In the genomic region with DNA sequence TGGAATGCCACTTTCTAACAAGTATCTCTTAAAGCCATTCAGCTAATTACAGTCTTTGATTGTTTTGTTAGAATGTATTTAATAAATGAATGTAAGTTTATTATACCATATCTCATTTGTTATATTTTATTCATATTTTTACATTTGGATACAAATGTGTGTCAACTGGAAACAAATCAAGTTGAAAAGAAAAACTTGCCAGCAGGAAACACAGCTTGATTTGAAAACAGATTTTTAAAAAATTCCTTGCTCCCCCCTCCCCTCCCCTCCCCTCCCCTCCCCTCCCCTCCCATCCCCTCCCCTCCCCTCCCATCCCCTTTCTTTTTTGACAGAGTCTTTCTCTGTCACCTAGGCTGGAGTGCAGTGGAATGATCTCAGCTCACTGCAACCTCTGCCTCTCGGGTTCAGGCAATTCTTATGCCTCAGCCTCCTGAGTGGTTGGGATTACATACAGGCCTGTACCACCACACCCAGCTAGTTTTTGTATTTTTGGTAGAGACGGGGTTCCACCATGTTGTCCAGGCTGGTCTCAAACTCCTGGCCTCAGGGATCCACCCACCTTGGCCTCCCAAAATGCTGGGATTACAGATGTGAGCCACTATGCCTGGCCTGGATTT, we compare ENCODE assay signal across 10 cellular contexts.
"Had no signal": no experiment of that assay in that cellular context is flagged by ENCODE, and none has a peak within 500 bp of the region (broad histone marks: within the 10 kb centered on the region; RNA-seq: fewer than 3 reads in every experiment).

No MANE protein-coding gene starts in this region.

- FAIRE-seq: H1, H54 had no signal

- H3K4me3 Mint-ChIP-seq: GM23338, HFFc6 had no signal

- H3K4me1 Mint-ChIP-seq: GM23338 had no signal

- H3K4me3 ChIP-seq: GM23248, GM23338, HAP-1 had no signal

- H3K9me3 ChIP-seq: HAP-1 had no signal

- H3K27ac ChIP-seq: GM23248 had no signal

- H3K4me2 ChIP-seq: GM23338 had no signal

- DNase-seq: GM23248, GOT3, H7, HCEC 1CT, HFFc6 had no signal

- ATAC-seq: GM23338, HCT116 had no signal

- H3K9ac ChIP-seq: GM23248 had no signal

- H2AFZ ChIP-seq: GM23248, GM23338 had no signal

- H3K9me3 Mint-ChIP-seq: GM23338 had no signal

- H3K36me3 ChIP-seq: HAP-1 had no signal

- H3K4me1 ChIP-seq: HAP-1 had no signal

- H3K27ac Mint-ChIP-seq: GM23338, HFFc6 had no signal
